Comparison of ENCODE assay signal across 8 cellular contexts in genomic region chr14:44896275-44897040, GRCh38.
DNase-seq lines count a peak whose midpoint lies in the region; ATAC-seq and TF ChIP-seq lines count a peak whose summit lies in the region.

No MANE protein-coding gene starts in this region.

- H3K36me3 ChIP-seq in RWPE2 (ENCODE audit: low read depth) (no peaks in the 10 kb centered on the region), iPS-18a (ENCODE audit: control insufficient read depth, low read depth, low read length) (no peaks in the 10 kb centered on the region), thyroid gland (no peaks in the 10 kb centered on the region)

- H3K27me3 Mint-ChIP-seq in activated CD8-positive, alpha-beta memory T cell treated with anti-CD3 and anti-CD28 coated beads, Interleukin-2, amount 10 ng/mL, durations not matched to agents 7 days and 5 days, result no peaks in the 10 kb centered on the region

- H3K9me3 Mint-ChIP-seq in activated CD8-positive, alpha-beta memory T cell treated with anti-CD3 and anti-CD28 coated beads, Interleukin-2, amount 10 ng/mL, durations not matched to agents 7 days and 5 days (ENCODE audit: low read depth), result peaks cover 6% of the 10 kb centered on the region

- TF ChIP-seq CTCF in RWPE2 (IDR thresholded peaks at IDR 0.05; ENCODE audit: poor library complexity, severe bottlenecking) (no peak), thyroid gland (IDR thresholded peaks at IDR 0.05) (no peak)

- no peak overlapping the region for H3K9ac ChIP-seq in iPS-18a (ENCODE audit: low read length)

- ATAC-seq in activated CD8-positive, alpha-beta memory T cell treated with anti-CD3 and anti-CD28 coated beads, Interleukin-2, amount 10 ng/mL, durations not matched to agents 7 days and 5 days, result no peak
- ATAC-seq in RWPE2 (ENCODE audit: low read depth), result no peak
- ATAC-seq in GM21381 (IDR thresholded peaks at IDR 0.05; ENCODE audit: unreplicated experiment), result no peak

- H3K4me3 ChIP-seq in RWPE2 (ENCODE audit: severe bottlenecking) (peak overlapping the region; percentile 91), iPS-18a (ENCODE audit: low read length) (peak overlapping the region; percentile 76), thyroid gland (replicated peaks in 1 of 3) (peak overlapping the region in 1 of 3 donors; percentile 61)

- H3K27ac ChIP-seq in RWPE2 (ENCODE audit: poor library complexity, severe bottlenecking), result peak overlapping the region; percentile 71
- H3K27ac ChIP-seq in iPS-18a (ENCODE audit: low read length), result no peak overlapping the region
- peak overlapping the region; percentile 59 to 98 (median 96) for H3K27ac ChIP-seq in thyroid gland

- peak overlapping the region; percentile 82 for H3K4me3 Mint-ChIP-seq in activated CD8-positive, alpha-beta memory T cell treated with anti-CD3 and anti-CD28 coated beads, Interleukin-2, amount 10 ng/mL, durations not matched to agents 7 days and 5 days

- no peaks in the 10 kb centered on the region for H3K9me3 ChIP-seq in RWPE2 (ENCODE audit: severe bottlenecking)
- H3K9me3 ChIP-seq in iPS-18a (ENCODE audit: control insufficient read depth, low read depth, low read length), result no peaks in the 10 kb centered on the region
- no peaks in the 10 kb centered on the region for H3K9me3 ChIP-seq in thyroid gland

- no peak for DNase-seq in activated CD8-positive, alpha-beta memory T cell treated with anti-CD3 and anti-CD28 coated beads, Interleukin-2, amount 10 ng/mL, durations not matched to agents 7 days and 5 days
- no peak for DNase-seq in activated CD8-positive, alpha-beta memory T cell treated with anti-CD3 and anti-CD28 coated beads, Interleukin-2, amount 50 U/mL, for 4 hours
- DNase-seq in RWPE2 (ENCODE audit: low spot score), result no peak
- DNase-seq in thyroid gland, result no peak
- no peak for DNase-seq in LoVo (ENCODE audit: low spot score)
- no peak for DNase-seq in activated CD4-positive, CD25-positive, alpha-beta regulatory T cell treated with anti-CD3 and anti-CD28 coated beads, Interleukin-2, amount 50 U/mL, for 72 hours

- H3K27ac Mint-ChIP-seq in activated CD8-positive, alpha-beta memory T cell treated with anti-CD3 and anti-CD28 coated beads, Interleukin-2, amount 10 ng/mL, durations not matched to agents 7 days and 5 days, result peak overlapping the region; percentile 87

- intact Hi-C loops in thyroid gland (cut with DNase I), result no loop called here

- TF ChIP-seq POLR2A in thyroid gland (IDR thresholded peaks at IDR 0.05), result no peak

- CTCF ChIA-PET in activated CD8-positive, alpha-beta memory T cell treated with anti-CD3 and anti-CD28 coated beads, Interleukin-2, amount 10 ng/mL, durations not matched to agents 7 days and 5 days (lab: Charles Lee), result interaction anchor here (0.7 to 1.2 kb wide), 3 partner anchors 10 to 357 kb away, joined by 3 read pairs; partner anchors contain the start of gene MIS18BP1

- 88 to 91% methylated on average over 10 of the region's 10 CpGs for WGBS in thyroid gland, 2 donors

- no peaks in the 10 kb centered on the region for H3K27me3 ChIP-seq in RWPE2 (ENCODE audit: insufficient read depth, poor library complexity, severe bottlenecking)
- H3K27me3 ChIP-seq in iPS-18a (ENCODE audit: control insufficient read depth, insufficient read depth, low read length), result no peaks in the 10 kb centered on the region
- H3K27me3 ChIP-seq in thyroid gland, result no peaks in the 10 kb centered on the region

- H3K4me1 Mint-ChIP-seq in activated CD8-positive, alpha-beta memory T cell treated with anti-CD3 and anti-CD28 coated beads, Interleukin-2, amount 10 ng/mL, durations not matched to agents 7 days and 5 days, result peaks cover 23% of the 10 kb centered on the region

- H3K36me3 Mint-ChIP-seq in activated CD8-positive, alpha-beta memory T cell treated with anti-CD3 and anti-CD28 coated beads, Interleukin-2, amount 10 ng/mL, durations not matched to agents 7 days and 5 days, result peaks cover 14% of the 10 kb centered on the region

- H3K4me1 ChIP-seq in RWPE2 (ENCODE audit: insufficient read depth, poor library complexity, severe bottlenecking), result peaks cover 18% of the 10 kb centered on the region
- peaks cover 8% of the 10 kb centered on the region for H3K4me1 ChIP-seq in iPS-18a (ENCODE audit: control insufficient read depth, low read depth, low read length)
- H3K4me1 ChIP-seq in thyroid gland, result peaks cover 0 to 4% of the 10 kb centered on the region in 2 donors
